ENCODE assay signal across 9 cellular contexts in the genomic region with DNA sequence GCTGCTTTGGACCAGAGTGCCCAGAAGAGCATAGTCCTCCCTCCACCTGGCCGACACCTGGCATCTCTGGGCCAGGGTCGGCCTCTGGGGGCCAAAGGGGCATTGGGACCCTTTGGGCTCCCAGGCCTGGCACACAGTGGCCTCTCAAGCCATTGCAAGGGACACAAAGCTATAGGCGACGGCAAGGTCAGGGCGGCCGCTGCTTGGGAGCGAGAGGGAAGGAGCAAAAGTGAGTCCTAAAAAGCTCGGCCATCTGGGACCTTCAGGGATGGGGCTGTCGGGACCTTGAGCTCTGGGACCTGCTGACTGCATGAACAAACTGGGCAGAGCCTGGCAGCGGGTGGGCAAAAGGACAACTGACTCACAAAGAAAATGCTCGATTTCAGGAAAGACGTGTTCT. TPM values are rescaled to one million over a fixed set of nuclear protein-coding genes. Genes with fewer than 3 reads are reported as not detected.
"Had no signal": no experiment of that assay in that cellular context is flagged by ENCODE, and none has a peak within 500 bp of the region (broad histone marks: within the 10 kb centered on the region; RNA-seq: fewer than 3 reads in every experiment).

No MANE protein-coding gene starts in this region.

- H3K4me3 Mint-ChIP-seq: GM23338, H9, HFFc6 had no signal

- H3K9me3 ChIP-seq: HAP-1 had no signal

- H3K4me2 ChIP-seq: GM23338 had no signal

- H3K27ac ChIP-seq: GM23248 had no signal

- H3K27ac Mint-ChIP-seq: GM23338, HFFc6 had no signal

- H3K36me3 ChIP-seq: HAP-1 had no signal

- DNase-seq: GM23248, GOT3, H7, H9, HCEC 1CT, HFFc6 had no signal

- H3K4me3 ChIP-seq: GM23248, GM23338, HAP-1 had no signal

- ATAC-seq: GM23338, HCT116 had no signal

- H2AFZ ChIP-seq: GM23248, GM23338 had no signal

- H3K9me3 Mint-ChIP-seq: GM23338, H9, HFFc6 had no signal

- H3K9ac ChIP-seq: GM23248 had no signal

- H3K4me1 ChIP-seq: HAP-1 had no signal

RNA-seq across cellular contexts. Expression of gene DBH, which starts 13.9 kb away (rescaled TPM):
- polyA plus RNA-seq: GM23248 had no signal

RNA-seq across cellular contexts. Expression of gene FAM163B, which starts 40.8 kb away (rescaled TPM):
- polyA plus RNA-seq: GM23248 had no signal
